In the genomic region with DNA sequence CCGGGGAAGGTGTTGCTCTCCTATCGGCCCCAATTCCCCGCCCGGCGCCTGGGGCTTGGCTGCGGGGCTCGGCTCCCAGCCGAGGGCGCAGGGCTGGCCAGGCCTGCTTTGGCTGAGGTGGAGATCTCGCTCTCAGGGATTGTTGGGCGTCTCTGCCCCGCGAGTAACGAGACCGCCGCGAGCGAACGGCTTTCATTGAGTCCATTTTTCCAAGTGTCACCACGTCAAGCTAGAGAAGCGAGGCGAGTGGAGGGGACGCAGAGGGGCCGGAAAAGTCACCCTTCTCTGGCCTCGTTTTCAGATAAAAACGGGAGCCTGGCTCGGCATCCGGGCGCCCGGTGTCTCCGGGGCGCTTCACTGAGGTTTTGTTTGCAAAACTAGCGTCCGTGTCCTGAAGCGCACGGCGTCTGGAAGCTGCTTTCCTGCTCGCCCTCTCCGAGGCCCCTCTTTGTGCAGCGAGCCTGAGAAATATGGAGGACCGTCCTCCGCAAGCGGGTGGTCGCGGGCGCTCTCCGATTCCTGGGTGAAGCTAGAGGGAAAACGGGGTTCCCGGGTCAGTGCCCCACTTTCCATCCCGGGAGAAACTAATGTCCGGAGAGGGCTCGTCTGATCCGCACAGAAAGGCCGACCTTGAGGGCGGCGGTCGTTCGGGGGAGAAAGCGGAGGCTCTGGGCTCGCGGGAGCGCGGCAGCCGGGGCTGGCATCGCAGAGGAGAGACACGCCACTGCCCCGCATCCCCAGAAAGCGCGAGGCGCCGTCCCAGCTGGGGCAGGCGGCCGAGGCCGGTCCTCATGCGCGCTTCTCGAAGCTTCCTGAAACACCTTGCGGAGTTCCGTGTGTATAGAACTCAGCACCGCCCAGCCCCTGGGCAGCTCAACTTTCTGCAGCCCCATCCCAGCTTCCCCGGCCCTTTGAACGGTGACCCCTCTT, we compare ENCODE assay signal across 14 cellular contexts. TPM values are rescaled to one million over a fixed set of nuclear protein-coding genes. Genes with fewer than 3 reads are reported as not detected.
DNase-seq lines count a peak whose midpoint lies in the region; ATAC-seq lines count a peak whose summit lies in the region.
"Had no signal": no experiment of that assay in that cellular context is flagged by ENCODE, and none has a peak within 500 bp of the region (broad histone marks: within the 10 kb centered on the region; RNA-seq: fewer than 3 reads in every experiment).

No MANE protein-coding gene starts in this region.

- H3K9me3 Mint-ChIP-seq in activated T-cell treated with anti-CD3 and anti-CD28 coated beads, Interleukin-2, amount 50 U/mL, for 24 hours: no peaks in the 10 kb centered on the region
- no peaks in the 10 kb centered on the region for H3K9me3 Mint-ChIP-seq in activated T-cell treated with anti-CD3 and anti-CD28 coated beads, Interleukin-2, amount 50 U/mL, for 4 hours
- peaks cover 0 to 6% (median 0%) of the 10 kb centered on the region in 3 donors for H3K9me3 Mint-ChIP-seq in IgD-negative memory B cell

- no peak overlapping the region for H3K27ac Mint-ChIP-seq in activated T-cell treated with anti-CD3 and anti-CD28 coated beads, Interleukin-2, amount 50 U/mL, for 24 hours
- H3K27ac Mint-ChIP-seq in IgD-negative memory B cell: peak overlapping the region; percentile 59 to 90 (median 65)

- H3K4me3 Mint-ChIP-seq in activated T-cell treated with anti-CD3 and anti-CD28 coated beads, Interleukin-2, amount 50 U/mL, for 24 hours: no peak overlapping the region
- H3K4me3 Mint-ChIP-seq in activated T-cell treated with anti-CD3 and anti-CD28 coated beads, Interleukin-2, amount 50 U/mL, for 4 hours: no peak overlapping the region
- peak overlapping the region in 1 of 4 donors; percentile 60 for H3K4me3 Mint-ChIP-seq in IgD-negative memory B cell

- H3K79me2 ChIP-seq in Karpas-422 (ENCODE audit: low read length): no peaks in the 10 kb centered on the region

- peak; percentile 34 for DNase-seq in activated T-cell treated with anti-CD3 and anti-CD28 coated beads, Interleukin-2, amount 50 U/mL, for 24 hours
- no peak for DNase-seq in activated T-cell treated with anti-CD3 and anti-CD28 coated beads, Interleukin-2, amount 50 U/mL, for 4 hours
- DNase-seq in Karpas-422 (no peak), germinal center (ENCODE audit: low spot score) (no peak)
- DNase-seq in activated CD4-positive, alpha-beta T cell treated with anti-CD3 and anti-CD28 coated beads for 48 hours: no peak
- DNase-seq: activated CD4-positive, alpha-beta T cell treated with anti-CD3 and anti-CD28 coated beads for 4 hours; NCI-H2171; ovary had no signal

- H3K4me1 ChIP-seq in iPS-15b (ENCODE audit: control insufficient read depth, insufficient read depth, low read length): no peaks in the 10 kb centered on the region
- H3K4me1 ChIP-seq in skeletal muscle tissue (ENCODE audit: control insufficient read depth in 3 of 3, insufficient read depth in 3 of 3, low read length in 3 of 3): peaks cover 23 to 54% (median 33%) of the 10 kb centered on the region in 3 donors
- no peaks in the 10 kb centered on the region for H3K4me1 ChIP-seq in Karpas-422 (ENCODE audit: low read length)

- H3K36me3 ChIP-seq in iPS-15b (ENCODE audit: control insufficient read depth, insufficient read depth, low read length): no peaks in the 10 kb centered on the region
- H3K36me3 ChIP-seq in skeletal muscle tissue (ENCODE audit: control insufficient read depth in 3 of 3, insufficient read depth in 3 of 3, low read length in 3 of 3): no peaks in the 10 kb centered on the region
- H3K36me3 ChIP-seq in Karpas-422 (ENCODE audit: insufficient read depth, low read length): no peaks in the 10 kb centered on the region
- H3K36me3 ChIP-seq: ovary, vagina had no signal

- H3K27me3 ChIP-seq in iPS-15b (ENCODE audit: control insufficient read depth, insufficient read depth, low read length) (peaks cover 90% of the 10 kb centered on the region), skeletal muscle tissue (ENCODE audit: control insufficient read depth in 3 of 3, insufficient read depth in 3 of 3, low read length in 3 of 3) (peaks cover 84 to 93% (median 90%) of the 10 kb centered on the region in 3 donors), Karpas-422 (ENCODE audit: low read length) (no peaks in the 10 kb centered on the region)

- H3K9me3 ChIP-seq in iPS-15b (ENCODE audit: control insufficient read depth, insufficient read depth, low read length): no peaks in the 10 kb centered on the region
- no peaks in the 10 kb centered on the region for H3K9me3 ChIP-seq in skeletal muscle tissue (ENCODE audit: control insufficient read depth in 3 of 3, low read length in 3 of 3)
- no peaks in the 10 kb centered on the region for H3K9me3 ChIP-seq in Karpas-422 (ENCODE audit: low read length)
- H3K9me3 ChIP-seq: ovary, vagina had no signal

- H2AFZ ChIP-seq in Karpas-422 (ENCODE audit: low read length): no peak overlapping the region

- peak overlapping the region; percentile 30 for H3K4me3 ChIP-seq in iPS-15b (ENCODE audit: low read depth, low read length)
- peak overlapping the region in 2 of 3 donors; percentile 27 to 41 for H3K4me3 ChIP-seq in skeletal muscle tissue (ENCODE audit: low read length in 3 of 3)
- H3K4me3 ChIP-seq in Karpas-422 (ENCODE audit: low read length): no peak overlapping the region
- H3K4me3 ChIP-seq: ovary had no signal

- no peak overlapping the region for H3K27ac ChIP-seq in skeletal muscle tissue (ENCODE audit: low read depth, low read length)
- H3K27ac ChIP-seq in Karpas-422 (ENCODE audit: low read length): no peak overlapping the region
- H3K27ac ChIP-seq: epithelial cell of prostate, ovary, vagina had no signal

- H3K4me1 Mint-ChIP-seq in activated T-cell treated with anti-CD3 and anti-CD28 coated beads, Interleukin-2, amount 50 U/mL, for 24 hours (ENCODE audit: low read depth): peaks cover 21% of the 10 kb centered on the region
- H3K4me1 Mint-ChIP-seq in activated T-cell treated with anti-CD3 and anti-CD28 coated beads, Interleukin-2, amount 50 U/mL, for 4 hours (ENCODE audit: low read depth): peaks cover 17% of the 10 kb centered on the region
- peaks cover 2 to 10% (median 4%) of the 10 kb centered on the region in 3 donors for H3K4me1 Mint-ChIP-seq in IgD-negative memory B cell

- ATAC-seq in activated T-cell treated with anti-CD3 and anti-CD28 coated beads, Interleukin-2, amount 50 U/mL, for 4 hours: no peak

- H3K9ac ChIP-seq in iPS-15b (ENCODE audit: low read depth, low read length) (no peak overlapping the region), skeletal muscle tissue (ENCODE audit: low read depth in 1 of 3, low read length in 3 of 3) (no peak overlapping the region), Karpas-422 (ENCODE audit: low read length) (no peak overlapping the region)

- no peak overlapping the region for H3K4me2 ChIP-seq in Karpas-422 (ENCODE audit: low read depth, low read length, poor library complexity, severe bottlenecking)

- no peaks in the 10 kb centered on the region for H3K9me2 ChIP-seq in Karpas-422 (replicated peaks; ENCODE audit: insufficient read depth, low read length)

- H4K20me1 ChIP-seq in Karpas-422 (ENCODE audit: insufficient read depth, low read depth, low read length): no peaks in the 10 kb centered on the region

- H3K36me3 Mint-ChIP-seq in activated T-cell treated with anti-CD3 and anti-CD28 coated beads, Interleukin-2, amount 50 U/mL, for 24 hours (ENCODE audit: low read depth): no peaks in the 10 kb centered on the region
- no peaks in the 10 kb centered on the region for H3K36me3 Mint-ChIP-seq in activated T-cell treated with anti-CD3 and anti-CD28 coated beads, Interleukin-2, amount 50 U/mL, for 4 hours (ENCODE audit: insufficient read depth)
- H3K36me3 Mint-ChIP-seq in IgD-negative memory B cell: no peaks in the 10 kb centered on the region

- H3K27me3 Mint-ChIP-seq in activated T-cell treated with anti-CD3 and anti-CD28 coated beads, Interleukin-2, amount 50 U/mL, for 24 hours: peaks cover 78% of the 10 kb centered on the region
- peaks cover 72% of the 10 kb centered on the region for H3K27me3 Mint-ChIP-seq in activated T-cell treated with anti-CD3 and anti-CD28 coated beads, Interleukin-2, amount 50 U/mL, for 4 hours (ENCODE audit: low read depth)
- H3K27me3 Mint-ChIP-seq in IgD-negative memory B cell: peaks cover 59% of the 10 kb centered on the region

RNA-seq across cellular contexts. Expression of gene EN2, which starts 3.5 kb away (rescaled TPM):
- total RNA-seq in activated T-cell treated with anti-CD3 and anti-CD28 coated beads, Interleukin-2, amount 50 U/mL, for 4 hours: not detected
- polyA plus RNA-seq in IgD-negative memory B cell: not detected
- total RNA-seq in skeletal muscle tissue: under 0.01 TPM
- not detected in 2 replicates for total RNA-seq in Karpas-422 (2014; rRNA removed; shearing (Covaris generic); ENCODE audit: low replicate concordance)
- total RNA-seq: OCI-LY7 had no signal
